28 cellular contexts compared by ENCODE assay signal in genomic region chr6:160227769-160228161, GRCh38. TPM values are rescaled to one million over a fixed set of nuclear protein-coding genes. Genes with fewer than 3 reads are reported as not detected.
A peak's percentile ranks its signal among the peaks of the same experiment; 100 is the strongest.
DNase-seq lines count a peak whose midpoint lies in the region; ATAC-seq, FAIRE-seq and TF ChIP-seq lines count a peak whose summit lies in the region.
"Had no signal": no experiment of that assay in that cellular context is flagged by ENCODE, and none has a peak within 500 bp of the region (broad histone marks: within the 10 kb centered on the region; RNA-seq: fewer than 3 reads in every experiment).

No MANE protein-coding gene starts in this region.

- H4K5ac ChIP-seq in H1 (ENCODE audit: insufficient read length, low read depth, low read length) = no peak overlapping the region

- no peak overlapping the region for H4K12ac ChIP-seq in trophoblast cell (ENCODE audit: low read depth, low read length)

- H3K23ac ChIP-seq in H1 (ENCODE audit: insufficient read length) (no peak overlapping the region), trophoblast cell (ENCODE audit: low read length) (no peak overlapping the region)

- no peak for TF ChIP-seq EP300 in H1 (IDR thresholded peaks at IDR 0.05; ENCODE audit: borderline replicate concordance in 1 of 2, low read depth in 2 of 2, low read length in 2 of 2)

- H4K91ac ChIP-seq in H1 (replicated peaks; ENCODE audit: insufficient read length, low read length) (no peak overlapping the region), trophoblast cell (ENCODE audit: low read depth, low read length) (no peak overlapping the region)

- H3K9me3 ChIP-seq in H1 (ENCODE audit: insufficient read depth in 2 of 2, low read depth in 1 of 2, low read length in 1 of 2) = peaks cover 6 to 8% of the 10 kb centered on the region in 2 experiments; a peak in 2 of 4 replicates
- peaks cover 4% of the 10 kb centered on the region for H3K9me3 ChIP-seq in trophoblast cell (ENCODE audit: insufficient read depth, low read depth, low read length)
- H3K9me3 ChIP-seq: SJSA1 had no signal

- H3F3A ChIP-seq in GM23338 (replicated peaks; ENCODE audit: low read depth) = no peaks in the 10 kb centered on the region; the same call in 1 of the 2 replicates

- H3K36me3 Mint-ChIP-seq in GM23338 (ENCODE audit: low read depth) (peaks cover 19% of the 10 kb centered on the region), WTC11 (no peaks in the 10 kb centered on the region; the same call in 1 of the 2 replicates), progenitor cell of endocrine pancreas (ENCODE audit: insufficient read depth) (peaks cover 1% of the 10 kb centered on the region)

- H3K18ac ChIP-seq in H1 (ENCODE audit: extremely low read depth, low read length) (peak overlapping the region; percentile 88), trophoblast cell (ENCODE audit: low read length) (no peak overlapping the region)

- WGBS in H1 (ENCODE audit: extremely low coverage in 1 of 2, insufficient coverage in 1 of 2, insufficient read length in 1 of 2, insufficient replicate concordance in 2 of 2, low coverage in 1 of 2, low lambda C conversion rate in 2 of 2, missing lambda C conversion rate in 1 of 2), 2 experiments = 73% methylated on average over 1 of the region's 1 CpG; no CpG with 5 or more reads in 1 of the 2 experiments
- WGBS in trophoblast cell (ENCODE audit: extremely low coverage, insufficient coverage, insufficient read length) = no CpG with 5 or more reads among the region's 1 CpG

- no peak overlapping the region for H2BK15ac ChIP-seq in H1 (ENCODE audit: low read length)

- ATAC-seq in GM23338 (no peak; the same call in 2 of the 3 replicates), WTC11 (no peak)

- H3K4me1 ChIP-seq in GM23338 (ENCODE audit: insufficient read depth) (peaks cover 42% of the 10 kb centered on the region), H1 (replicated peaks in 1 of 4; ENCODE audit: control insufficient read depth in 3 of 4, insufficient read depth in 4 of 4, low read length in 3 of 4) (peaks cover 5 to 14% (median 9%) of the 10 kb centered on the region in 4 experiments; a peak in 4 of 7 replicates), trophoblast cell (ENCODE audit: control insufficient read depth in 1 of 2, insufficient read depth in 2 of 2, low read length in 2 of 2) (no peaks in the 10 kb centered on the region)
- H3K4me1 ChIP-seq: SJSA1 had no signal

- TF ChIP-seq POLR2A in H1 (IDR thresholded peaks at IDR 0.05; ENCODE audit: control extremely low read depth in 1 of 2, low read depth in 2 of 2, low read length in 2 of 2) = no peak

- H3K27ac ChIP-seq in GM23338 (ENCODE audit: low read depth) (peak overlapping the region; percentile 67), H1 (ENCODE audit: low read depth, low read length) (no peak overlapping the region; the same call in 1 of the 2 replicates), trophoblast cell (ENCODE audit: low read depth, low read length) (peak overlapping the region; percentile 34)
- H3K27ac ChIP-seq: SJSA1 had no signal

- no peak for TF ChIP-seq RAD21 in H1 (IDR thresholded peaks at IDR 0.05 in 1 of 2, conservative IDR thresholded peaks at IDR 0.05 in 1 of 2; ENCODE audit: low read depth in 2 of 2, low read length in 2 of 2)

- H3K4me2 ChIP-seq in GM23338 = 0 out of 2 replicates have a peak overlapping the region, but pooled peaks have one; percentile 29
- no peak overlapping the region for H3K4me2 ChIP-seq in H1 (ENCODE audit: insufficient read depth in 1 of 2, low read depth in 2 of 2, low read length in 2 of 2)
- H3K4me2 ChIP-seq in trophoblast cell (ENCODE audit: low read length) = no peak overlapping the region

- H2BK20ac ChIP-seq in H1 (ENCODE audit: low read length) = peak overlapping the region; percentile 98

- DNase-seq in GM23338 (ENCODE audit: low spot score) = no peak
- no peak for DNase-seq in WTC11 (ENCODE audit: low spot score)
- DNase-seq in H1 (ENCODE audit: low read depth in 1 of 2, low spot score in 2 of 2) = no peak
- DNase-seq in trophoblast cell = no peak
- no peak for DNase-seq in stimulated activated naive CD4-positive, alpha-beta T cell (lab: John Stamatoyannopoulos, UW)
- no peak for DNase-seq in activated gamma-delta T cell treated with Interleukin-2 at 50 U/mL for 16 hours
- DNase-seq in progenitor cell of endocrine pancreas (ENCODE audit: low spot score, unreplicated experiment) = no peak
- DNase-seq: 8988T, ACHN, DMS53, H7, Karpas-422, NCI-H1092 treated with DMSO at 0.1 percent for 48 hours, NCI-H1436, NCI-H187, NCI-H2081 treated with DMSO at 0.1 percent for 48 hours, NCI-H2171, NCI-H226, NCI-H510A, NCI-H69, Right ventricle myocardium superior, RPMI8226 had no signal

- H2BK12ac ChIP-seq in H1 (ENCODE audit: low read depth, low read length) (peak overlapping the region; percentile 89), trophoblast cell (ENCODE audit: low read length) (no peak overlapping the region)

- peak overlapping the region; percentile 94 for H2BK120ac ChIP-seq in H1 (replicated peaks; ENCODE audit: low read depth, low read length)
- H2BK120ac ChIP-seq in trophoblast cell (ENCODE audit: insufficient read depth, low read length, poor library complexity) = no peak overlapping the region

- H2BK5ac ChIP-seq in H1 (ENCODE audit: low read depth, low read length) (peak overlapping the region; percentile 76; the same call in 1 of the 2 replicates), trophoblast cell (ENCODE audit: low read depth, low read length, poor library complexity) (no peak overlapping the region)

- peaks cover 10% of the 10 kb centered on the region; the same call in 1 of the 2 replicates for H3K9me2 ChIP-seq in GM23338 (ENCODE audit: insufficient read depth)

- H3K4me1 Mint-ChIP-seq in GM23338 (peaks cover 37% of the 10 kb centered on the region), WTC11 (peaks cover 60% of the 10 kb centered on the region), progenitor cell of endocrine pancreas (ENCODE audit: low read depth) (no peaks in the 10 kb centered on the region)

- H3K36me3 ChIP-seq in GM23338 (ENCODE audit: insufficient read depth) (no peaks in the 10 kb centered on the region; the same call in 1 of the 2 replicates), H1 (ENCODE audit: control insufficient read depth in 2 of 4, insufficient read depth in 4 of 4, low read length in 3 of 4) (no peaks in the 10 kb centered on the region), trophoblast cell (ENCODE audit: control insufficient read depth in 1 of 2, insufficient read depth in 2 of 2, low read length in 2 of 2) (no peaks in the 10 kb centered on the region)
- H3K36me3 ChIP-seq: SJSA1 had no signal

- H3K27me3 ChIP-seq in GM23338 (ENCODE audit: insufficient read depth) (no peaks in the 10 kb centered on the region), H1 (replicated peaks in 1 of 4; ENCODE audit: control insufficient read depth in 3 of 4, extremely low read depth in 1 of 4, insufficient read depth in 3 of 4, low read length in 3 of 4) (no peaks in the 10 kb centered on the region), trophoblast cell (ENCODE audit: insufficient read depth, low read length) (no peaks in the 10 kb centered on the region)
- H3K27me3 ChIP-seq: SJSA1 had no signal

- H3K79me1 ChIP-seq in H1 (ENCODE audit: low read depth, low read length) (no peaks in the 10 kb centered on the region), trophoblast cell (ENCODE audit: low read length) (no peaks in the 10 kb centered on the region)

- H3K9me3 Mint-ChIP-seq in GM23338 (peaks cover 24% of the 10 kb centered on the region), WTC11 (no peaks in the 10 kb centered on the region; the same call in 1 of the 2 replicates), progenitor cell of endocrine pancreas (ENCODE audit: low read depth) (peaks cover 21% of the 10 kb centered on the region)

- H3K27me3 Mint-ChIP-seq in GM23338 (ENCODE audit: insufficient read depth, low read depth, poor library complexity) (peaks cover 2% of the 10 kb centered on the region), WTC11 (ENCODE audit: low read depth) (peaks cover 10% of the 10 kb centered on the region), progenitor cell of endocrine pancreas (no peaks in the 10 kb centered on the region)

- no peak overlapping the region for H3K14ac ChIP-seq in H1 (ENCODE audit: insufficient read length)
- no peak overlapping the region for H3K14ac ChIP-seq in trophoblast cell (ENCODE audit: low read length)

- no peaks in the 10 kb centered on the region; the same call in 1 of the 2 replicates for H3K23me2 ChIP-seq in H1 (ENCODE audit: low read depth, low read length)

- H3K4me3 ChIP-seq in GM23338 (no peak overlapping the region), H1 (ENCODE audit: extremely low read depth in 1 of 4, insufficient read depth in 2 of 4, low read depth in 3 of 4, low read length in 4 of 4) (no peak overlapping the region), trophoblast cell (ENCODE audit: low read depth, low read length) (no peak overlapping the region)
- H3K4me3 ChIP-seq: SJSA1 had no signal

- H2AK5ac ChIP-seq in H1 (ENCODE audit: low read depth, low read length) (no peak overlapping the region), trophoblast cell (ENCODE audit: low read length) (no peak overlapping the region)

- H2AFZ ChIP-seq in GM23338 (no peak overlapping the region), H1 (ENCODE audit: low read length) (no peak overlapping the region), trophoblast cell (ENCODE audit: insufficient read depth, low read length, poor library complexity) (no peak overlapping the region)

- H4K8ac ChIP-seq in H1 (ENCODE audit: extremely low read depth, insufficient read depth, low read length) (no peak overlapping the region), trophoblast cell (ENCODE audit: low read depth, low read length) (no peak overlapping the region)

- H3K9ac ChIP-seq in H1 (replicated peaks in 1 of 4; ENCODE audit: extremely low read depth in 1 of 4, low read depth in 3 of 4, low read length in 3 of 4) (no peak overlapping the region), trophoblast cell (ENCODE audit: low read length) (no peak overlapping the region)

- peak overlapping the region; percentile 81 for H3K27ac Mint-ChIP-seq in GM23338
- H3K27ac Mint-ChIP-seq in WTC11 = peak overlapping the region; percentile 89
- H3K27ac Mint-ChIP-seq in progenitor cell of endocrine pancreas = no peak overlapping the region

- POLR2A ChIA-PET in WTC11 (lab: Charles Lee) (interaction anchor here (0.9 kb wide), 1 partner anchor 12 kb away, joined by 3 read pairs; no protein-coding TSS in a partner anchor), H1 (lab: Charles Lee; ENCODE audit: partially characterized antibody) (interaction anchor here (1.3 kb wide), 1 partner anchor 11 kb away, joined by 3 read pairs; no protein-coding TSS in a partner anchor)

- H3K79me2 ChIP-seq in GM23338 (replicated peaks; ENCODE audit: insufficient read depth) = no peaks in the 10 kb centered on the region
- H3K79me2 ChIP-seq in H1 (ENCODE audit: control insufficient read depth in 1 of 2, insufficient read depth in 2 of 2, low read length in 2 of 2) = no peaks in the 10 kb centered on the region
- no peaks in the 10 kb centered on the region for H3K79me2 ChIP-seq in trophoblast cell (ENCODE audit: control insufficient read depth, insufficient read depth, low read length, poor library complexity)

- FAIRE-seq in H1 (lab: Jason Lieb, UNC) = no peak
- FAIRE-seq: D721Med, GM18507, HTR-8/SVneo had no signal

- no peak overlapping the region for H3K56ac ChIP-seq in H1 (replicated peaks; ENCODE audit: insufficient read length, low read depth, low read length)

- CTCF ChIA-PET in WTC11 (lab: Charles Lee) = interaction anchor here (0.6 kb wide), 1 partner anchor 346 kb away, joined by 3 read pairs; no protein-coding TSS in a partner anchor
- CTCF ChIA-PET in H1 (lab: Charles Lee; ENCODE audit: partially characterized antibody) = interaction anchor here (0.6 kb wide), 1 partner anchor 23 kb away, joined by 4 read pairs; no protein-coding TSS in a partner anchor

- H4K20me1 ChIP-seq in GM23338 (replicated peaks; ENCODE audit: insufficient read depth) (no peaks in the 10 kb centered on the region), H1 (replicated peaks in 1 of 2; ENCODE audit: control insufficient read depth in 1 of 2, insufficient read depth in 2 of 2, low read length in 2 of 2) (no peaks in the 10 kb centered on the region)

- TF ChIP-seq CTCF in GM23338 (conservative IDR thresholded peaks at IDR 0.05; ENCODE audit: low read depth in 2 of 2) (no peak), WTC11 (IDR thresholded peaks at IDR 0.05) (no peak), H1 (IDR thresholded peaks at IDR 0.05; ENCODE audit: control extremely low read depth in 1 of 3, insufficient read depth in 1 of 3, low read depth in 1 of 3, low read length in 3 of 3) (no peak), progenitor cell of endocrine pancreas (IDR thresholded peaks at IDR 0.05; ENCODE audit: unreplicated experiment) (no peak)

- peak overlapping the region; percentile 74 for H3K4ac ChIP-seq in H1 (replicated peaks; ENCODE audit: insufficient read length, low read depth, low read length)
- no peak overlapping the region for H3K4ac ChIP-seq in trophoblast cell (ENCODE audit: low read depth, low read length)

- H3K4me3 Mint-ChIP-seq in GM23338 = no peak overlapping the region
- no peak overlapping the region for H3K4me3 Mint-ChIP-seq in WTC11
- H3K4me3 Mint-ChIP-seq in progenitor cell of endocrine pancreas (ENCODE audit: low read depth) = no peak overlapping the region

RNA-seq across cellular contexts. Expression of gene SLC22A2, which starts 30.9 kb away (rescaled TPM):
- total RNA-seq in GM23338 (2014; rRNA removed; shearing (Covaris generic)) = 0.35 and 1.1 TPM in 2 replicates
- polyA plus RNA-seq in GM23338 (2016; fragmentation: Nextera tagmentation; extraction: Ambion mirVana) (0.94 and 1.4 TPM in 2 replicates), H1 (2011; rRNA removed) (0.23 TPM in 1 of 2 replicates, not detected in the other)
- total RNA-seq in WTC11 (2021) (0.44 to 0.96 TPM (median 0.78 TPM) in 3 replicates), progenitor cell of endocrine pancreas (not detected in 2 replicates)
- 1.2 and 1.4 TPM in 2 replicates for total RNA-seq in H1 (2021; fragmentation: NEBNext Ultra II Directional; extraction: Animal tissue kit (Norgen Biotek cat#: 25700))
- polyA plus RNA-seq in H1 (2011; cell fraction: cytosol; rRNA removed) = 0.23 TPM
- polyA plus RNA-seq in H1 (2011; cell fraction: nucleus; rRNA removed) = 0.24 TPM
- polyA plus RNA-seq in H1 (2012, experiment 1 of 2) = 0.24 to 0.57 TPM (median 0.31 TPM) in 4 replicates
- not detected for polyA plus RNA-seq in H1 (2012, experiment 2 of 2)
- 0.75 TPM for polyA plus RNA-seq in H1 (2013, experiment 1 of 2)
- polyA plus RNA-seq in H1 (2013, experiment 2 of 2) = 0.75 TPM
- 0.28 and 1.2 TPM in 2 replicates for polyA minus RNA-seq in H1 (2011; rRNA and poly(A)+ RNA removed)
- polyA minus RNA-seq in H1 (2011; cell fraction: cytosol; rRNA and poly(A)+ RNA removed) = not detected
- polyA minus RNA-seq in H1 (2011; cell fraction: nucleus; rRNA and poly(A)+ RNA removed) = 0.40 TPM
- polyA plus RNA-seq in trophoblast cell (2013) = 0.04 and 0.08 TPM in 2 replicates
- total RNA-seq: G401, Right ventricle myocardium superior, SJSA1 had no signal
- polyA plus RNA-seq: BJ had no signal
